In the genomic region with DNA sequence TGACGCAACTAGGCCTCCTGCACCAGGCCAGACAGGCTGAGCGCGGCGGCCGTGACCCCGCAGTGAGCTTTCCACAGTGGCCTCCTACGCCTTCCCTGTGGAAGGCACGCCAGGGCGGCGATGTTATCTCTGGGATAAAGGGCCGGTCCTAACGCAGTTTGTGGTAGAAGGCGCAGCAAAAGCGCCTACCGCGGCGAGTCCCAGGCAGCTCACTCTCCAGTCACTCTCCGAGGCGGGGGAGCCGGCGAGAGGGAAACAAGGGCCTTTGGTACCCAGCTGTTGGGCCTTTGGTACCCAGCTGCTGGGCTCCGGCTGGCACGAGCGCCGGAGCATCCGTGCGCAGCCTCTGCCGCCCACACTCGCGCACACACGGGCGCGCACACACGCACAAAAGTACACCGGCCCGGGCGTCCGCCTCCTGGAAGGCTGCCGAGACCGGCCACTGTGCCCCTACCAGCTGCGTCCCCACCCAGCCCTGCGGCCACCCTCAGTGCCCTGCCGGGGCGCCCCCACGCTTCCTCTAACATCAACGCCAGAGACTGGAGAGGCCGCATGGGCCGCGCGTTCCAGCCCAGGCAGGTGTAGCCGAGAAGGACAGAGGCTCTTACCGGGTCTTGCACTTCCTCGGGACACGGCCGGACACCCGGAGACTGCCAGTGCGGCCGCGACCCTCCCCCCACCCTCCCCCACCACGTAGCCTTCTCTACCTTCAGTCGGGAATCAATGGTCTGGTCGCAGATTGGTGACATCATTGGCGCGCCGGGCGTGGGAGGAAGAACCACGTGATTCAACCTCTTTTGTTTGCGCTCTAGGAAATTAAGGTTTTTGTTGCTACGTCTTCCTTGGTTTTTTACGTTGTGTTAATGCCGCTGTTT, we compare ENCODE assay signal across 8 cellular contexts. TPM values are rescaled to one million over a fixed set of nuclear protein-coding genes. Genes with fewer than 3 reads are reported as not detected.
A peak's percentile ranks its signal among the peaks of the same experiment; 100 is the strongest.
DNase-seq lines count a peak whose midpoint lies in the region; ATAC-seq and TF ChIP-seq lines count a peak whose summit lies in the region.

No MANE protein-coding gene starts in this region.

- ATAC-seq in GM18861 (IDR thresholded peaks at IDR 0.05; ENCODE audit: unreplicated experiment): peak; percentile 30
- peak; percentile 45 for ATAC-seq in HG03442 (IDR thresholded peaks at IDR 0.05; ENCODE audit: unreplicated experiment)
- ATAC-seq in left lobe of liver: peak; percentile 85

- no peak for TF ChIP-seq CTCF in 22Rv1 (IDR thresholded peaks at IDR 0.05)

- DNase-seq in NCI-H526 treated with DMSO at 0.1 percent for 48 hours (lab: John Stamatoyannopoulos, UW): peak; percentile 97
- DNase-seq in activated CD4-positive, alpha-beta T cell treated with anti-CD3 and anti-CD28 coated beads, Interleukin-2, amount 50 U/mL, for 1 hour: peak; percentile 94
- peak; percentile 93 for DNase-seq in dedifferentiated amniotic fluid mesenchymal stem cell (ENCODE audit: extremely low spot score)
- DNase-seq in left lobe of liver (ENCODE audit: low spot score): peak; percentile 93
- DNase-seq in stimulated activated CD4-positive, alpha-beta T cell treated with anti-CD3 and anti-CD28 coated beads, Interleukin-1b, Interleukin-23, amount 100 ng/mL, for 4 hours (ENCODE audit: low read depth in 2 of 2): peak; percentile 89 to 90

- peak overlapping the region; percentile 71 for H3K27ac ChIP-seq in 22Rv1

RNA-seq across cellular contexts. Expression of a gene that starts 19.5 kb away (rescaled TPM):
- 83.7 TPM for total RNA-seq in left lobe of liver

RNA-seq across cellular contexts. Expression of a gene that starts 59.9 kb away (rescaled TPM):
- 0.10 TPM for total RNA-seq in left lobe of liver

Comparison
In these comparisons a context has a peak if more than half of its experiments do, and no peak if none do; other contexts are left out.
1. Peak in every context shown above with its lines: DNase-seq, ATAC-seq and H3K27ac ChIP-seq.
2. ATAC-seq: peak in every context shown above with its lines; median percentile 85 in left lobe of liver; 45 in HG03442; 30 in GM18861.